Comparison of ENCODE assay signal across 1 cellular context in genomic region chr10:72011976-72012512, GRCh38.
TF ChIP-seq lines count a peak whose summit lies in the region.

No MANE protein-coding gene starts in this region.

TF ChIP-seq in K562, 482 proteins besides CTCF, POLR2A, EP300 and RAD21 (continued from another document):
- TF ChIP-seq TRIM25 (IDR thresholded peaks at IDR 0.05; ENCODE audit: borderline replicate concordance), result no peak
- TF ChIP-seq FUS (optimal IDR thresholded peaks at IDR 0.05; ENCODE audit: low read depth, low read length), result no peak
- TF ChIP-seq RCOR1 (IDR thresholded peaks at IDR 0.05; ENCODE audit: borderline replicate concordance in 1 of 2, low read depth in 2 of 2, low read length in 2 of 2), result no peak
- TF ChIP-seq NONO (IDR thresholded peaks at IDR 0.05; ENCODE audit: low read depth in 2 of 2, low read length in 1 of 2), result no peak
- TF ChIP-seq PREB (CRISPR knock-in tag; IDR thresholded peaks at IDR 0.05), result no peak
